In the genomic region with DNA sequence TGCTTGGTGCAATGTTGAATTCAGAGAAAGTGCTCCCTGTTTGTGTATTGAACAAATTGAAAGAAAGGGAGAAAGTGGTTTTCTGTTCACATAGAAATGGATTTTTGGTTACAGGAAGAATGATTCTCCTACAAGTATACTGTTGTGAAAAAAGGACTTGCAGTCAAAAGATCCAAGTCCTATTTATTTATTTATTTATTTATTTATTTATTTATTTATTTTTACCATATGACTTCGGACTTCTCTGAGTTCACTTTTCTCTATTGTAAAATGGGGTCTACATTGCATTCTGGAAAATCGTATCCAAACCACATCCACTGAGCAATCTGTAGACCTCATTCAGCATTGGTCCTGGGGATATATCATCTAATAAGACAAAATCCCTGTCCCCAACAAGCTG, we compare ENCODE assay signal across 29 cellular contexts.
"Had no signal": no experiment of that assay in that cellular context is flagged by ENCODE, and none has a peak within 500 bp of the region (broad histone marks: within the 10 kb centered on the region; RNA-seq: fewer than 3 reads in every experiment).

No MANE protein-coding gene starts in this region.

- H3K4me3 ChIP-seq: neural progenitor cell, ovary, psoas muscle, right lobe of liver, sigmoid colon, suprapubic skin, testis, tibial artery, transverse colon, upper lobe of right lung, uterus had no signal

- H3K27ac Mint-ChIP-seq: natural killer cell; nephron; neural progenitor cell; progenitor cell of endocrine pancreas; stimulated activated effector memory CD8-positive, alpha-beta T cell treated with anti-CD3 and anti-CD28 coated beads, Interleukin-12 subunit alpha, Interleukin-12 subunit beta, amount 100 ng/mL, for 72 hours; stimulated activated naive CD8-positive, alpha-beta T cell treated with anti-CD3 and anti-CD28 coated beads, Interleukin-15, amount 100 ng/mL, for 72 hours; type B pancreatic cell had no signal

- H3K36me3 Mint-ChIP-seq: neural progenitor cell; stimulated activated effector memory CD8-positive, alpha-beta T cell treated with anti-CD3 and anti-CD28 coated beads, Interleukin-12 subunit alpha, Interleukin-12 subunit beta, amount 100 ng/mL, for 72 hours had no signal

- H3K4me1 ChIP-seq: psoas muscle, upper lobe of right lung had no signal

- H3K27ac ChIP-seq: neural progenitor cell, ovary, parathyroid adenoma, psoas muscle, sigmoid colon, suprapubic skin, testis, tibial artery, transverse colon, upper lobe of right lung, uterus had no signal

- H3K36me3 ChIP-seq: neural progenitor cell, ovary, right lobe of liver, sigmoid colon, transverse colon, uterus had no signal

- DNase-seq: natural killer cell; occipital lobe; ovary; posterior cingulate gyrus; psoas muscle; right cardiac atrium; right lobe of liver; sigmoid colon; small intestine; stimulated activated CD4-positive, alpha-beta T cell treated with anti-CD3 and anti-CD28 coated beads, Interleukin-15, amount 100 ng/mL, for 24 hours; stimulated activated CD4-positive, alpha-beta T cell treated with anti-CD3 and anti-CD28 coated beads, Interleukin-2, amount 100 ng/mL, for 24 hours; stimulated activated CD4-positive, alpha-beta T cell treated with anti-CD3 and anti-CD28 coated beads, Interleukin-2, amount 100 ng/mL, for 48 hours; stimulated activated CD4-positive, alpha-beta T cell treated with anti-CD3 and anti-CD28 coated beads, Interleukin-4, amount 100 ng/mL, for 24 hours; stimulated activated naive CD4-positive, alpha-beta T cell; stimulated activated naive CD8-positive, alpha-beta T cell treated with anti-CD3 and anti-CD28 coated beads, Interleukin-15, amount 100 ng/mL, for 72 hours; stimulated activated naive CD8-positive, alpha-beta T cell treated with anti-CD3 and anti-CD28 coated beads, Interleukin-15, Interleukin-2, amounts not matched to agents 100 U/mL and 50 U/mL, for 24 hours; substantia nigra; testis; tibial artery; transverse colon; upper lobe of right lung had no signal

- H3K9me3 ChIP-seq: ovary, psoas muscle, right lobe of liver, suprapubic skin, testis, transverse colon, upper lobe of right lung had no signal

- ATAC-seq: natural killer cell; psoas muscle; right cardiac atrium; stimulated activated effector memory CD8-positive, alpha-beta T cell treated with anti-CD3 and anti-CD28 coated beads, Interleukin-12 subunit alpha, Interleukin-12 subunit beta, amount 100 ng/mL, for 72 hours; stimulated activated naive CD8-positive, alpha-beta T cell treated with anti-CD3 and anti-CD28 coated beads, Interleukin-15, amount 100 ng/mL, for 72 hours; stimulated activated naive CD8-positive, alpha-beta T cell treated with anti-CD3 and anti-CD28 coated beads, Interleukin-15, Interleukin-2, amounts not matched to agents 100 U/mL and 50 U/mL, for 24 hours; upper lobe of right lung had no signal

- H3K4me3 Mint-ChIP-seq: natural killer cell; nephron; neural progenitor cell; stimulated activated effector memory CD8-positive, alpha-beta T cell treated with anti-CD3 and anti-CD28 coated beads, Interleukin-12 subunit alpha, Interleukin-12 subunit beta, amount 100 ng/mL, for 72 hours; stimulated activated naive CD8-positive, alpha-beta T cell treated with anti-CD3 and anti-CD28 coated beads, Interleukin-15, amount 100 ng/mL, for 72 hours; type B pancreatic cell had no signal

- H3K27me3 Mint-ChIP-seq: stimulated activated naive CD8-positive, alpha-beta T cell treated with anti-CD3 and anti-CD28 coated beads, Interleukin-15, amount 100 ng/mL, for 72 hours had no signal
